8 cellular contexts compared by ENCODE assay signal in genomic region chr1:169312084-169312954, GRCh38. TPM values are rescaled to one million over a fixed set of nuclear protein-coding genes. Genes with fewer than 3 reads are reported as not detected.
DNase-seq lines count a peak whose midpoint lies in the region; ATAC-seq, FAIRE-seq and TF ChIP-seq lines count a peak whose summit lies in the region.

No MANE protein-coding gene starts in this region.

- no peak overlapping the region for H3K9ac ChIP-seq in KMS-11

- TF ChIP-seq POLR2A in GM12891 (IDR thresholded peaks at IDR 0.05; ENCODE audit: low read depth, low read length) (no peak), upper lobe of left lung (IDR thresholded peaks at IDR 0.05) (no peak)

- H3K79me2 ChIP-seq in KMS-11 (ENCODE audit: insufficient read depth, low read depth): no peaks in the 10 kb centered on the region

- H3K27me3 Mint-ChIP-seq in activated CD4-positive, alpha-beta T cell treated with anti-CD3 and anti-CD28 coated beads, Interleukin-2, amount 10 ng/mL, durations not matched to agents 7 days and 5 days: no peaks in the 10 kb centered on the region

- no peaks in the 10 kb centered on the region for H3K9me3 Mint-ChIP-seq in activated CD4-positive, alpha-beta T cell treated with anti-CD3 and anti-CD28 coated beads, Interleukin-2, amount 10 ng/mL, durations not matched to agents 7 days and 5 days

- DNase-seq in GM12891 (ENCODE audit: insufficient read length, low spot score) (no peak), fibroblast of the conjunctiva (ENCODE audit: low read depth) (peak; percentile 68), upper lobe of left lung (peak in 1 of 2 donors; percentile 31), ureter (ENCODE audit: low spot score) (no peak), medulla oblongata (ENCODE audit: extremely low spot score) (no peak), NCI-H82 treated with DMSO at 0.1 percent for 48 hours (lab: John Stamatoyannopoulos, UW; ENCODE audit: unreplicated experiment) (no peak)
- peak; percentile 38 for DNase-seq in activated CD4-positive, alpha-beta T cell treated with anti-CD3 and anti-CD28 coated beads, Interleukin-2, amount 10 ng/mL, durations not matched to agents 7 days and 5 days

- TF ChIP-seq CTCF in KMS-11 (conservative IDR thresholded peaks at IDR 0.05; ENCODE audit: low read depth, low read length): no peak
- TF ChIP-seq CTCF in upper lobe of left lung (IDR thresholded peaks at IDR 0.05): no peak

- H2AFZ ChIP-seq in KMS-11 (ENCODE audit: low read depth): no peak overlapping the region

- H3K27ac Mint-ChIP-seq in activated CD4-positive, alpha-beta T cell treated with anti-CD3 and anti-CD28 coated beads, Interleukin-2, amount 10 ng/mL, durations not matched to agents 7 days and 5 days: no peak overlapping the region

- H3K27ac ChIP-seq in KMS-11: no peak overlapping the region
- H3K27ac ChIP-seq in upper lobe of left lung: no peak overlapping the region

- H3K9me3 ChIP-seq in upper lobe of left lung: no peaks in the 10 kb centered on the region

- H3K4me1 ChIP-seq in KMS-11 (ENCODE audit: low read depth, poor library complexity, severe bottlenecking): peaks cover 27% of the 10 kb centered on the region
- no peaks in the 10 kb centered on the region for H3K4me1 ChIP-seq in upper lobe of left lung

- POLR2A ChIA-PET in activated CD4-positive, alpha-beta T cell treated with anti-CD3 and anti-CD28 coated beads, Interleukin-2, amount 10 ng/mL, durations not matched to agents 7 days and 5 days (lab: Charles Lee): no interaction called here

- ATAC-seq in upper lobe of left lung (ENCODE audit: low FRiP score in 2 of 2): peak; percentile 51 to 55

- peaks cover 19% of the 10 kb centered on the region for H3K4me1 Mint-ChIP-seq in activated CD4-positive, alpha-beta T cell treated with anti-CD3 and anti-CD28 coated beads, Interleukin-2, amount 10 ng/mL, durations not matched to agents 7 days and 5 days

- no peaks in the 10 kb centered on the region for H3K27me3 ChIP-seq in KMS-11 (ENCODE audit: insufficient read depth, low read depth)
- H3K27me3 ChIP-seq in upper lobe of left lung: no peaks in the 10 kb centered on the region

- no peaks in the 10 kb centered on the region for H4K20me1 ChIP-seq in KMS-11 (ENCODE audit: insufficient read depth)

- TF ChIP-seq EP300 in upper lobe of left lung (IDR thresholded peaks at IDR 0.05): no peak

- H3K4me3 ChIP-seq in KMS-11 (IDR thresholded peaks at IDR 0.05; ENCODE audit: insufficient read depth, low read depth, low read length) (no peak overlapping the region), upper lobe of left lung (no peak overlapping the region)

- H3K36me3 ChIP-seq in KMS-11 (ENCODE audit: insufficient read depth) (no peaks in the 10 kb centered on the region), upper lobe of left lung (no peaks in the 10 kb centered on the region)

- CTCF ChIA-PET in activated CD4-positive, alpha-beta T cell treated with anti-CD3 and anti-CD28 coated beads, Interleukin-2, amount 10 ng/mL, durations not matched to agents 7 days and 5 days (lab: Charles Lee): interaction anchor here (0.6 to 2.0 kb wide), 3 partner anchors 9 to 56 kb away, joined by 3 to 7 read pairs (median 3); partner anchors contain the start of genes BLZF1 and NME7

- H3K4me2 ChIP-seq in KMS-11: peak overlapping the region; percentile 12; the same call in 1 of the 2 replicates

- peak; percentile 20 for FAIRE-seq in GM12891 (lab: Jason Lieb, UNC)

- peaks cover 2% of the 10 kb centered on the region for H3K36me3 Mint-ChIP-seq in activated CD4-positive, alpha-beta T cell treated with anti-CD3 and anti-CD28 coated beads, Interleukin-2, amount 10 ng/mL, durations not matched to agents 7 days and 5 days (ENCODE audit: low read depth)

- H3K4me3 Mint-ChIP-seq in activated CD4-positive, alpha-beta T cell treated with anti-CD3 and anti-CD28 coated beads, Interleukin-2, amount 10 ng/mL, durations not matched to agents 7 days and 5 days: no peak overlapping the region

- WGBS in upper lobe of left lung, 2 donors: 74 to 79% methylated on average over 5 of the region's 5 CpGs

TF ChIP-seq in GM12891, 5 proteins besides CTCF, POLR2A, EP300 and RAD21:
- TF ChIP-seq POLR2AphosphoS5 (IDR thresholded peaks at IDR 0.05; ENCODE audit: low read depth, low read length): no peak
- no peak for TF ChIP-seq TAF1 (IDR thresholded peaks at IDR 0.05; ENCODE audit: low read depth, low read length)
- no peak for TF ChIP-seq POU2F2 (IDR thresholded peaks at IDR 0.05; ENCODE audit: low read depth, low read length)
- no peak for TF ChIP-seq SPI1 (IDR thresholded peaks at IDR 0.05; ENCODE audit: low read depth, low read length)
- TF ChIP-seq PAX5 (IDR thresholded peaks at IDR 0.05; ENCODE audit: insufficient read depth, low read length, severe bottlenecking): no peak

RNA-seq across cellular contexts. Expression of gene NME7, which starts 55.3 kb away (rescaled TPM):
- polyA plus RNA-seq in GM12891 (2012; ENCODE audit: low read depth, missing spikeins): 16.7 TPM
- 10 to 100 TPM; 16.6 to 16.9 TPM for total RNA-seq in activated CD4-positive, alpha-beta T cell treated with anti-CD3 and anti-CD28 coated beads, Interleukin-2, amount 10 ng/mL, durations not matched to agents 7 days and 5 days
- 10 to 100 TPM in 5 of 6 donors, 1 to 10 TPM in 1; 9.8 to 24.1 (median 12.1) TPM for total RNA-seq in upper lobe of left lung
- 28.1 TPM for total RNA-seq in ureter

RNA-seq across cellular contexts. Expression of gene BLZF1, which starts 55.7 kb away (rescaled TPM):
- 5.6 TPM for polyA plus RNA-seq in GM12891 (2012; ENCODE audit: low read depth, missing spikeins)
- total RNA-seq in activated CD4-positive, alpha-beta T cell treated with anti-CD3 and anti-CD28 coated beads, Interleukin-2, amount 10 ng/mL, durations not matched to agents 7 days and 5 days: 10 to 100 TPM; 23.9 to 24.9 TPM
- 10 to 100 TPM; 11.4 to 33.5 (median 23.1) TPM for total RNA-seq in upper lobe of left lung
- total RNA-seq in ureter: 32.0 TPM

Comparison
In these comparisons a context has a peak if more than half of its experiments do, and no peak if none do; other contexts are left out.
1. DNase-seq: peak in activated CD4-positive, alpha-beta T cell treated with anti-CD3 and anti-CD28 coated beads, Interleukin-2, amount 10 ng/mL, durations not matched to agents 7 days and 5 days (single experiment) and fibroblast of the conjunctiva (single experiment); none in GM12891 (single experiment), ureter (single experiment), medulla oblongata (single experiment) and NCI-H82 treated with DMSO at 0.1 percent for 48 hours (single experiment).